ENCODE assay signal across 8 cellular contexts in the genomic region with DNA sequence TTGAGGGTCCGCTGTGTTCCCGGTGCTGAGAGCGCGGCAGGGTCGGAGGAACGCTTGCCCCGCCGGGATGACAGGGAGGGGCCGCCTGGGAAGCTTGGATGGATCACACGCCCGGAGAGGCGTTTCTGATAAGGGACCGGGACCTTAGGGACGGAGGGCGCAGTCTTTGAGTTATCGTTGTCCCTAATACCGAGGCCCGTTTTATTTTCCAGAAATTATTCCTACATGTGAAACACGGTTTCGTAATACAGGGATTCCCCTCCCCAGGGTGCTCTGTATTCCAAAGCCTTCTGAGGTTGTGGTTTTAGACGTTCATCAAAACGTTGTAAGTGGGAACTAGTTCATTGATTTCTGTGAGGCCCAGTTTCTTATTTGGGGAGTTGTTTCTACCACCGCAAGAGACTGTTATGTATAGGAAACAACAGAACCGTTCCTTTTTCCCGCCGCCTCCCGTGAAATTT. TPM values are rescaled to one million over a fixed set of nuclear protein-coding genes. Genes with fewer than 3 reads are reported as not detected.
DNase-seq lines count a peak whose midpoint lies in the region; ATAC-seq, FAIRE-seq and TF ChIP-seq lines count a peak whose summit lies in the region.

No MANE protein-coding gene starts in this region.

- peak overlapping the region; percentile 96 for H3K4me2 ChIP-seq in K562 (ENCODE audit: insufficient read depth, low read length)

- CTCF ChIA-PET in K562 (lab: Yijun Ruan, JAX; ENCODE audit: low intra/inter-chr PET ratio), result no interaction called here

- H3K79me2 ChIP-seq in K562 (ENCODE audit: control insufficient read depth, insufficient read depth, low read length), result peaks cover 24% of the 10 kb centered on the region

- in situ Hi-C loops in K562 (cut with MboI), result no loop called here

- peak overlapping the region; percentile 66 for H3K27ac ChIP-seq in 22Rv1
- peak overlapping the region; percentile 88 for H3K27ac ChIP-seq in K562 (ENCODE audit: extremely low read depth, low read depth, low read length)

- no peak for TF ChIP-seq POLR2A in NB4 (IDR thresholded peaks at IDR 0.05; ENCODE audit: extremely low read depth, insufficient read length)
- no peak for TF ChIP-seq POLR2A in K562 (conservative IDR thresholded peaks at IDR 0.05)

- H4K20me1 ChIP-seq in K562 (replicated peaks; ENCODE audit: control insufficient read depth, insufficient read depth, low read length), result no peaks in the 10 kb centered on the region

- peaks cover 6 to 16% of the 10 kb centered on the region in 2 experiments; a peak in 4 of 5 replicates for H3K4me1 ChIP-seq in K562 (replicated peaks in 1 of 2; ENCODE audit: control insufficient read depth in 2 of 2, insufficient read depth in 2 of 2, low read length in 2 of 2)

- TF ChIP-seq CTCF in 22Rv1 (IDR thresholded peaks at IDR 0.05) (no peak), NB4 (IDR thresholded peaks at IDR 0.05; ENCODE audit: low read depth, low read length) (no peak), K562 (IDR thresholded peaks at IDR 0.05 in 2 of 3, conservative IDR thresholded peaks at IDR 0.05 in 1 of 3; ENCODE audit: insufficient read depth in 2 of 3, low read depth in 1 of 3, low read length in 3 of 3) (no peak)

- H2AFZ ChIP-seq in K562 (ENCODE audit: low read depth, low read length), result peak overlapping the region; percentile 98

- no peaks in the 10 kb centered on the region for H3K27me3 ChIP-seq in K562 (ENCODE audit: control insufficient read depth in 2 of 2, insufficient read depth in 2 of 2, low read length in 2 of 2)

- 0 out of 4 replicates have a peak, but pooled peaks of 1 of the 2 experiments have one; percentile 7 for TF ChIP-seq RAD21 in K562 (CRISPR knock-in tag; conservative IDR thresholded peaks at IDR 0.05 in 1 of 2, IDR thresholded peaks at IDR 0.05 in 1 of 2)

- peak; percentile 11 for ATAC-seq in GM18502 (IDR thresholded peaks at IDR 0.05; ENCODE audit: poor library complexity, unreplicated experiment)
- ATAC-seq in K562, result peak; percentile 51
- no peak for ATAC-seq in stimulated activated effector memory CD8-positive, alpha-beta T cell treated with anti-CD3 and anti-CD28 coated beads, Interleukin-12 subunit alpha, Interleukin-12 subunit beta, amount 100 ng/mL, for 72 hours

- peaks cover 48% of the 10 kb centered on the region for H3K36me3 ChIP-seq in K562 (ENCODE audit: control insufficient read depth, insufficient read depth, low read length)

- H3K4me3 Mint-ChIP-seq in stimulated activated effector memory CD8-positive, alpha-beta T cell treated with anti-CD3 and anti-CD28 coated beads, Interleukin-12 subunit alpha, Interleukin-12 subunit beta, amount 100 ng/mL, for 72 hours, result peak overlapping the region; percentile 86

- H3K9me3 Mint-ChIP-seq in stimulated activated effector memory CD8-positive, alpha-beta T cell treated with anti-CD3 and anti-CD28 coated beads, Interleukin-12 subunit alpha, Interleukin-12 subunit beta, amount 100 ng/mL, for 72 hours, result no peaks in the 10 kb centered on the region

- intact Hi-C loops in K562 (cut with micrococcal nuclease), result loop anchor here (5.0 kb wide), 1 partner anchor 91 kb away; no protein-coding TSS in a partner anchor

- H3K36me3 Mint-ChIP-seq in stimulated activated effector memory CD8-positive, alpha-beta T cell treated with anti-CD3 and anti-CD28 coated beads, Interleukin-12 subunit alpha, Interleukin-12 subunit beta, amount 100 ng/mL, for 72 hours, result peaks cover 40% of the 10 kb centered on the region

- peak overlapping the region; percentile 81 to 93 for H3K9ac ChIP-seq in K562 (ENCODE audit: insufficient read depth in 1 of 2, low read depth in 2 of 2, low read length in 2 of 2)

- peak overlapping the region; percentile 80 for H3K27ac Mint-ChIP-seq in stimulated activated effector memory CD8-positive, alpha-beta T cell treated with anti-CD3 and anti-CD28 coated beads, Interleukin-12 subunit alpha, Interleukin-12 subunit beta, amount 100 ng/mL, for 72 hours

- H3K4me1 Mint-ChIP-seq in stimulated activated effector memory CD8-positive, alpha-beta T cell treated with anti-CD3 and anti-CD28 coated beads, Interleukin-12 subunit alpha, Interleukin-12 subunit beta, amount 100 ng/mL, for 72 hours, result peaks cover 36% of the 10 kb centered on the region

- TF ChIP-seq EP300 in K562 (IDR thresholded peaks at IDR 0.05; ENCODE audit: low read length), result no peak

- POLR2A ChIA-PET in K562 (lab: Yijun Ruan, JAX), result interaction anchor here (0.7 kb wide), 1 partner anchor 251 kb away, joined by 3 read pairs; no protein-coding TSS in a partner anchor

- no TSS peak for BruUV-seq in K562 (replicated peaks; lab: Mats Ljungman, UMichigan)

- DNase-seq in NB4 (ENCODE audit: low read depth) (peak; percentile 30), K562 (ENCODE audit: extremely low read depth in 1 of 4, low spot score in 3 of 4) (peak; percentile 39 to 60 (median 42)), iPS-NIHi11 (ENCODE audit: low spot score) (peak; percentile 31), Ammon's horn (ENCODE audit: low spot score) (no peak), mesenteric fat pad (ENCODE audit: low spot score) (no peak)
- no peak for DNase-seq in stimulated activated effector memory CD8-positive, alpha-beta T cell treated with anti-CD3 and anti-CD28 coated beads, Interleukin-12 subunit alpha, Interleukin-12 subunit beta, amount 100 ng/mL, for 72 hours (ENCODE audit: low spot score in 2 of 2)

- peak overlapping the region; percentile 84 for H3K4me3 ChIP-seq in NB4 (ENCODE audit: low read depth, low read length)
- peak overlapping the region; percentile 77 for H3K4me3 ChIP-seq in K562

- peak; percentile 54 for FAIRE-seq in K562 (lab: Jason Lieb, UNC)

- H3K9me3 ChIP-seq in K562 (replicated peaks; ENCODE audit: control insufficient read depth, insufficient read depth, low read depth, low read length), result no peaks in the 10 kb centered on the region

- WGBS in K562 (ENCODE audit: insufficient coverage, low coverage, missing lambda C conversion rate), result under 1% methylated on average over 27 of the region's 27 CpGs

- H3K9me1 ChIP-seq in K562 (ENCODE audit: control insufficient read depth, insufficient read depth, low read length), result peaks cover 4% of the 10 kb centered on the region

TF ChIP-seq in K562, 482 proteins besides CTCF, POLR2A, EP300 and RAD21 (continues in another document):
- TF ChIP-seq HCFC1 (IDR thresholded peaks at IDR 0.05; ENCODE audit: low read depth, low read length), result no peak
- TF ChIP-seq POLR3A (IDR thresholded peaks at IDR 0.05; ENCODE audit: borderline replicate concordance, extremely low read depth, insufficient read depth, insufficient read length), result no peak
- no peak for TF ChIP-seq EGR1 (conservative IDR thresholded peaks at IDR 0.05)
- no peak for TF ChIP-seq NFRKB (IDR thresholded peaks at IDR 0.05; ENCODE audit: low read depth)
- TF ChIP-seq MYC (IDR thresholded peaks at IDR 0.05; ENCODE audit: low read depth, low read length), result no peak
- no peak for TF ChIP-seq MYC (CRISPR knock-in tag; IDR thresholded peaks at IDR 0.05; ENCODE audit: borderline replicate concordance, low read depth)
- TF ChIP-seq CBX5 (IDR thresholded peaks at IDR 0.05; ENCODE audit: borderline replicate concordance, low read depth), result no peak
- no peak for TF ChIP-seq MCM2 (IDR thresholded peaks at IDR 0.05; ENCODE audit: low read depth)
- TF ChIP-seq EP400 (IDR thresholded peaks at IDR 0.05), result peak; percentile 41
- no peak for TF ChIP-seq POLR2AphosphoS2 (IDR thresholded peaks at IDR 0.05; ENCODE audit: low read length)
- TF ChIP-seq ZNF274 (IDR thresholded peaks at IDR 0.05; ENCODE audit: borderline replicate concordance, low read depth, low read length), result no peak
- TF ChIP-seq TAF9B (IDR thresholded peaks at IDR 0.05; ENCODE audit: partially characterized antibody), result no peak
- TF ChIP-seq TAL1 (IDR thresholded peaks at IDR 0.05), result no peak
- TF ChIP-seq L3MBTL2 (IDR thresholded peaks at IDR 0.05), result no peak
- TF ChIP-seq, protein P1, sequence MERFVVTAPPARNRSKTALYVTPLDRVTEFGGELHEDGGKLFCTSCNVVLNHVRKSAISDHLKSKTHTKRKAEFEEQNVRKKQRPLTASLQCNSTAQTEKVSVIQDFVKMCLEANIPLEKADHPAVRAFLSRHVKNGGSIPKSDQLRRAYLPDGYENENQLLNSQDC (CRISPR knock-in tag; IDR thresholded peaks at IDR 0.05), result no peak
- TF ChIP-seq SMARCA4 (IDR thresholded peaks at IDR 0.05), result no peak

RNA-seq across cellular contexts. Expression of a gene that starts 0.7 kb away (rescaled TPM):
- 45.7 and 91.9 TPM in 2 replicates for total RNA-seq in K562 (2011; cell fraction: chromatin; rRNA removed; ENCODE audit: low replicate concordance)
- 29.2 and 32.2 TPM in 2 replicates for total RNA-seq in K562 (2011; cell fraction: nucleolus; rRNA removed)
- total RNA-seq in K562 (2011; cell fraction: nucleoplasm; rRNA removed), result 60.5 and 91.6 TPM in 2 replicates
- total RNA-seq in K562 (2014; rRNA removed), result 303 and 310 TPM in 2 replicates
- total RNA-seq in K562 (2014; rRNA removed; fragmentation: Illumina TruSeq; extraction: Trizol), result 269 and 303 TPM in 2 replicates
- 305 TPM in 2 replicates for total RNA-seq in K562 (2015; rRNA removed; fragmentation: Illumina TruSeq; extraction: Trizol)
- total RNA-seq in K562 (2021), result 188 and 196 TPM in 2 replicates
- polyA plus RNA-seq in K562 (2011; rRNA removed), result 88.3 and 122 TPM in 2 replicates
- polyA plus RNA-seq in K562 (2011; cell fraction: cytosol; rRNA removed), result 55.9 and 73.1 TPM in 2 replicates
- 87.4 and 131 TPM in 2 replicates for polyA plus RNA-seq in K562 (2011; cell fraction: nucleus; rRNA removed)
- polyA plus RNA-seq in K562 (2012), result 161 and 381 TPM in 2 replicates
- 308 and 322 TPM in 2 replicates for polyA plus RNA-seq in K562 (2014; fragmentation: Illumina TruSeq; extraction: Trizol)
- 100 to 1,000 TPM; 136 to 185 TPM for polyA plus RNA-seq in K562 (2014; fragmentation: Nextera tagmentation; extraction: Ambion mirVana)
- 279 and 322 TPM in 2 replicates for polyA plus RNA-seq in K562 (2014; rRNA removed)
- polyA minus RNA-seq in K562 (2011; rRNA and poly(A)+ RNA removed), result 42.9 and 46.1 TPM in 2 replicates
- 39.9 and 64.4 TPM in 2 replicates for polyA minus RNA-seq in K562 (2011; cell fraction: cytosol; rRNA and poly(A)+ RNA removed)
- 17.5 and 34.4 TPM in 2 replicates for polyA minus RNA-seq in K562 (2011; cell fraction: nucleus; rRNA and poly(A)+ RNA removed)
- 84.5 TPM for total RNA-seq in mesenteric fat pad

Comparison
In these comparisons a context has a peak if more than half of its experiments do, and no peak if none do; other contexts are left out.
1. DNase-seq: peak in NB4 (single experiment), K562 (4 of 4) and iPS-NIHi11 (single experiment); none in stimulated activated effector memory CD8-positive, alpha-beta T cell treated with anti-CD3 and anti-CD28 coated beads, Interleukin-12 subunit alpha, Interleukin-12 subunit beta, amount 100 ng/mL, for 72 hours (0 of 2), Ammon's horn (single experiment) and mesenteric fat pad (single experiment).